ENCODE assay signal across 8 cellular contexts in the genomic region with DNA sequence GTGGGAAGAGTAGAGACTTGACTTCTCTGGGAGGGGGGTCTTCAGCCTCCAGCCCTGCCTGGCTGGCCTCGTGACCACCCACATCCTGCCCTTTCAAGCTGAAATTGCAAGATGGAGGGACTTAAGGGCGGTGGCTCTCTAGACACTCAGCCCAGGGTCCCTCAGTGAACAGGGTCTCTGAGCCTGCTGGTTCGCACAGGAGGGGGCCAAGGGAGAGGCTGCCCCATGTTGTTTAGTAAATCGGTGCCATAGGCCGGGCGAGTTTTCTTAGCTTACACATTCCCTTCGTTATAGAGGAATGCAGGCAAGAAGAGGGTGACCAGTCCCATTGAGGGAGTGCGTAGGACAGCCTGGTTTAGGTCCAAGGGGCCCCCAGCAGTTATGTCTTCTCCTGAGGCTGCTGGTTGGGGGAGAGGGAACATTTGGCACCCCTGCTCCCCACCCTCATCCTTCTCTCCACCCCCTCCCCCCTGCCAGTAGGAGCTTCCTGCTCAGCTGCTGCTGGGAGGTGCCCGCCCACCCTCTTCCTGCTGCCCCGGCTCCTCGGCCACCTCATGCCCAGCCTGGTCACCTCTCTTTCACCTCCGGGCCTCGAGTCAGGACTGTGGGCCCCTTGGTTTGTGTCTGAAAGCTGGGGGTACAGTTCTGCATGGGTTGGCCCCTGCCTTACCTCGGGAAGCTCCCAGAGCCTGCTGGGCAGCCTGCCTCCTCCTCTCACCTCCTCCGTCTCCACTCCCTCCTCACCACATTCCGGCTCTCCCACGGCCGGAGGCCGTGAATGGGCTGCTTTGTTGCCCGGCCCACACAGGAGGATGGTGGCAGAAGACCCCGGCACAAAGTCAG. TPM values are rescaled to one million over a fixed set of nuclear protein-coding genes. Genes with fewer than 3 reads are reported as not detected.
DNase-seq lines count a peak whose midpoint lies in the region; ATAC-seq, FAIRE-seq and TF ChIP-seq lines count a peak whose summit lies in the region.

No MANE protein-coding gene starts in this region.

- H3K9me3 ChIP-seq in endothelial cell of umbilical vein (replicated peaks; ENCODE audit: control insufficient read depth, insufficient read depth, low read length), result no peaks in the 10 kb centered on the region
- no peaks in the 10 kb centered on the region for H3K9me3 ChIP-seq in parathyroid adenoma (ENCODE audit: control insufficient read depth, low read length)

- no peaks in the 10 kb centered on the region for H4K20me1 ChIP-seq in endothelial cell of umbilical vein (replicated peaks; ENCODE audit: control insufficient read depth, extremely low read depth, insufficient read depth, low read length)

- peaks cover 67% of the 10 kb centered on the region for H3K79me2 ChIP-seq in endothelial cell of umbilical vein (ENCODE audit: control insufficient read depth, insufficient read depth, low read length)
- H3K79me2 ChIP-seq in parathyroid adenoma, result peaks cover 7% of the 10 kb centered on the region

- H3K9me1 ChIP-seq in endothelial cell of umbilical vein (replicated peaks; ENCODE audit: control insufficient read depth, extremely low read depth, insufficient read depth, low read length), result no peaks in the 10 kb centered on the region

- H3K4me1 ChIP-seq in endothelial cell of umbilical vein (ENCODE audit: control insufficient read depth, extremely low read depth, insufficient read depth, low read length) (peaks cover 45% of the 10 kb centered on the region), parathyroid adenoma (peaks cover 2% of the 10 kb centered on the region)

- no peaks in the 10 kb centered on the region for H3K27me3 ChIP-seq in endothelial cell of umbilical vein (ENCODE audit: control insufficient read depth in 2 of 2, insufficient read depth in 2 of 2, low read length in 2 of 2)
- no peaks in the 10 kb centered on the region for H3K27me3 ChIP-seq in parathyroid adenoma (ENCODE audit: control insufficient read depth, insufficient read depth, low read length)

- FAIRE-seq in endothelial cell of umbilical vein (lab: Jason Lieb, UNC) (peak; percentile 84), D721Med (lab: Jason Lieb, UNC) (no peak)

- TF ChIP-seq POLR2A in endothelial cell of umbilical vein (IDR thresholded peaks at IDR 0.05; ENCODE audit: low read depth, low read length), result peak; percentile 31

- H3K27ac ChIP-seq in RWPE1 (peak overlapping the region; percentile 100), endothelial cell of umbilical vein (ENCODE audit: insufficient read depth, low read depth, low read length) (peak overlapping the region; percentile 77), parathyroid adenoma (peak overlapping the region; percentile 51)

- H3K36me3 ChIP-seq in endothelial cell of umbilical vein (ENCODE audit: control insufficient read depth in 2 of 2, extremely low read depth in 1 of 2, insufficient read depth in 2 of 2, low read length in 2 of 2), result peaks cover 6 to 21% of the 10 kb centered on the region in 2 experiments
- no peaks in the 10 kb centered on the region for H3K36me3 ChIP-seq in parathyroid adenoma (ENCODE audit: control insufficient read depth, insufficient read depth, low read length)

- intact Hi-C loops in endothelial cell of umbilical vein (cut with micrococcal nuclease), result no loop called here

- no peak for TF ChIP-seq CTCF in RWPE1 (conservative IDR thresholded peaks at IDR 0.05; ENCODE audit: low read depth)
- no peak for TF ChIP-seq CTCF in endothelial cell of umbilical vein (IDR thresholded peaks at IDR 0.05; ENCODE audit: extremely low read depth in 1 of 2, insufficient read depth in 1 of 2, low read depth in 1 of 2, low read length in 2 of 2)
- TF ChIP-seq CTCF in parathyroid adenoma (IDR thresholded peaks at IDR 0.05), result no peak
- no peak for TF ChIP-seq CTCF in D721Med (IDR thresholded peaks at IDR 0.05; ENCODE audit: insufficient read depth, missing control alignments)

- H3K4me2 ChIP-seq in endothelial cell of umbilical vein (ENCODE audit: insufficient read depth, low read length), result peak overlapping the region; percentile 12
- H3K4me2 ChIP-seq in parathyroid adenoma (ENCODE audit: low read length), result no peak overlapping the region

- DNase-seq in COLO829 (ENCODE audit: low spot score) (peak; percentile 81), RWPE1 (ENCODE audit: low spot score) (no peak), endothelial cell of umbilical vein (ENCODE audit: low read depth, low spot score) (peak; percentile 56), NCI-H2196 (lab: John Stamatoyannopoulos, UW; ENCODE audit: unreplicated experiment) (no peak), D721Med (ENCODE audit: insufficient read length, low spot score) (no peak)
- DNase-seq in effector CD4-positive, alpha-beta T cell, result no peak

- H2AFZ ChIP-seq in endothelial cell of umbilical vein (ENCODE audit: low read depth, low read length), result peak overlapping the region; percentile 32
- H2AFZ ChIP-seq in parathyroid adenoma, result no peak overlapping the region

- dilution Hi-C loops in endothelial cell of umbilical vein (cut with MboI; ENCODE audit: extremely low pct_ligation_motif_present, low sequenced_read_pairs), result no loop called here

- ATAC-seq in GM21390 (IDR thresholded peaks at IDR 0.05; ENCODE audit: unreplicated experiment), result no peak

- POLR2A ChIA-PET in RWPE1 (lab: Yijun Ruan, JAX; ENCODE audit: low non-redundant PET), result interaction anchor here (0.6 kb wide), 1 partner anchor 93 kb away, joined by 3 read pairs; no protein-coding TSS in a partner anchor
- POLR2A ChIA-PET in endothelial cell of umbilical vein (lab: Charles Lee), result interaction anchor here (0.7 to 1.7 kb wide), 4 partner anchors 32 to 271 kb away, joined by 3 to 6 read pairs (median 4); partner anchors contain the start of gene NEAT1

- peak overlapping the region in 2 of 3 experiments; percentile 7 to 12 for H3K4me3 ChIP-seq in endothelial cell of umbilical vein (replicated peaks in 1 of 3; ENCODE audit: insufficient read depth in 1 of 3, low read depth in 1 of 3, low read length in 3 of 3)
- H3K4me3 ChIP-seq in parathyroid adenoma (ENCODE audit: low read depth, low read length), result no peak overlapping the region

- no TSS peak for BruUV-seq in endothelial cell of umbilical vein (replicated peaks; lab: Mats Ljungman, UMichigan)

- CTCF ChIA-PET in RWPE1 (lab: Yijun Ruan, JAX), result interaction anchor here (0.7 to 2.8 kb wide), 2 partner anchors 26 to 236 kb away, joined by 3 to 13 read pairs; no protein-coding TSS in a partner anchor
- CTCF ChIA-PET in endothelial cell of umbilical vein (lab: Charles Lee), result interaction anchor here (0.8 to 2.9 kb wide), 4 partner anchors 11 to 120 kb away, joined by 3 to 9 read pairs (median 4); no protein-coding TSS in a partner anchor

- peak overlapping the region; percentile 62 for H3K9ac ChIP-seq in endothelial cell of umbilical vein (replicated peaks; ENCODE audit: extremely low read depth, insufficient read depth, low read length)
- H3K9ac ChIP-seq in parathyroid adenoma, result no peak overlapping the region

RNA-seq across cellular contexts. Expression of gene FRMD8, which starts 3.9 kb away (rescaled TPM):
- total RNA-seq in endothelial cell of umbilical vein, result 53.9 and 57.7 TPM in 2 replicates
- polyA plus RNA-seq in endothelial cell of umbilical vein, result 36.4 and 45.3 TPM in 2 replicates
- polyA plus RNA-seq in endothelial cell of umbilical vein (2011; cell fraction: cytosol; rRNA removed), result 24.9 and 33.1 TPM in 2 replicates
- polyA plus RNA-seq in endothelial cell of umbilical vein (2011; cell fraction: nucleus; rRNA removed), result 38.1 and 42.6 TPM in 2 replicates
- 24.3 and 29.2 TPM in 2 replicates for polyA plus RNA-seq in endothelial cell of umbilical vein (2012)
- polyA minus RNA-seq in endothelial cell of umbilical vein, result 34.9 and 44.0 TPM in 2 replicates
- 16.4 TPM for polyA minus RNA-seq in endothelial cell of umbilical vein (2011; cell fraction: cytosol; rRNA and poly(A)+ RNA removed)
- polyA minus RNA-seq in endothelial cell of umbilical vein (2011; cell fraction: nucleus; rRNA and poly(A)+ RNA removed), result 22.2 and 24.7 TPM in 2 replicates

RNA-seq across cellular contexts. Expression of gene SLC25A45, which starts 7.9 kb away (rescaled TPM):
- 3.1 and 4.8 TPM in 2 replicates for total RNA-seq in endothelial cell of umbilical vein
- 1.2 TPM in 2 replicates for polyA plus RNA-seq in endothelial cell of umbilical vein
- polyA plus RNA-seq in endothelial cell of umbilical vein (2011; cell fraction: cytosol; rRNA removed), result 0.52 and 0.66 TPM in 2 replicates
- 2.1 and 2.5 TPM in 2 replicates for polyA plus RNA-seq in endothelial cell of umbilical vein (2011; cell fraction: nucleus; rRNA removed)
- polyA plus RNA-seq in endothelial cell of umbilical vein (2012), result 1.5 and 1.6 TPM in 2 replicates
- 0.55 and 1.9 TPM in 2 replicates for polyA minus RNA-seq in endothelial cell of umbilical vein
- polyA minus RNA-seq in endothelial cell of umbilical vein (2011; cell fraction: cytosol; rRNA and poly(A)+ RNA removed), result 6.2 TPM
- polyA minus RNA-seq in endothelial cell of umbilical vein (2011; cell fraction: nucleus; rRNA and poly(A)+ RNA removed), result 1.7 and 2.0 TPM in 2 replicates

RNA-seq across cellular contexts. Expression of gene NEAT1, which starts 32.3 kb away (rescaled TPM):
- total RNA-seq in endothelial cell of umbilical vein, result 957 and 1,053 TPM in 2 replicates
- polyA plus RNA-seq in endothelial cell of umbilical vein, result 34.4 and 43.3 TPM in 2 replicates
- 15.1 and 49.9 TPM in 2 replicates for polyA plus RNA-seq in endothelial cell of umbilical vein (2011; cell fraction: cytosol; rRNA removed)
- polyA plus RNA-seq in endothelial cell of umbilical vein (2011; cell fraction: nucleus; rRNA removed), result 443 and 462 TPM in 2 replicates
- 254 and 310 TPM in 2 replicates for polyA plus RNA-seq in endothelial cell of umbilical vein (2012)
- polyA minus RNA-seq in endothelial cell of umbilical vein, result 900 and 1,086 TPM in 2 replicates
- 31.7 TPM for polyA minus RNA-seq in endothelial cell of umbilical vein (2011; cell fraction: cytosol; rRNA and poly(A)+ RNA removed)
- 1,191 and 1,444 TPM in 2 replicates for polyA minus RNA-seq in endothelial cell of umbilical vein (2011; cell fraction: nucleus; rRNA and poly(A)+ RNA removed)

RNA-seq across cellular contexts. Expression of gene TIGD3, which starts 35.8 kb away (rescaled TPM):
- total RNA-seq in endothelial cell of umbilical vein, result 0.27 TPM in 1 of 2 replicates, not detected in the other
- 0.18 TPM in 2 replicates for polyA plus RNA-seq in endothelial cell of umbilical vein
- polyA plus RNA-seq in endothelial cell of umbilical vein (2011; cell fraction: cytosol; rRNA removed), result 0.13 TPM in 2 replicates
- polyA plus RNA-seq in endothelial cell of umbilical vein (2011; cell fraction: nucleus; rRNA removed), result 0.41 and 0.43 TPM in 2 replicates
- 0.16 and 0.19 TPM in 2 replicates for polyA plus RNA-seq in endothelial cell of umbilical vein (2012)
- polyA minus RNA-seq in endothelial cell of umbilical vein, result 0.15 TPM in 1 of 2 replicates, not detected in the other
- polyA minus RNA-seq in endothelial cell of umbilical vein (2011; cell fraction: cytosol; rRNA and poly(A)+ RNA removed), result 0.92 TPM
- not detected in 2 replicates for polyA minus RNA-seq in endothelial cell of umbilical vein (2011; cell fraction: nucleus; rRNA and poly(A)+ RNA removed)

RNA-seq across cellular contexts. Expression of gene DPF2, which starts 56.7 kb away (rescaled TPM):
- total RNA-seq in endothelial cell of umbilical vein, result 48.9 and 58.7 TPM in 2 replicates
- polyA plus RNA-seq in endothelial cell of umbilical vein, result 62.2 and 73.3 TPM in 2 replicates
- 45.6 and 53.3 TPM in 2 replicates for polyA plus RNA-seq in endothelial cell of umbilical vein (2011; cell fraction: cytosol; rRNA removed)
- polyA plus RNA-seq in endothelial cell of umbilical vein (2011; cell fraction: nucleus; rRNA removed), result 72.4 and 84.8 TPM in 2 replicates
- 44.0 and 45.5 TPM in 2 replicates for polyA plus RNA-seq in endothelial cell of umbilical vein (2012)
- 45.6 and 51.2 TPM in 2 replicates for polyA minus RNA-seq in endothelial cell of umbilical vein
- polyA minus RNA-seq in endothelial cell of umbilical vein (2011; cell fraction: cytosol; rRNA and poly(A)+ RNA removed), result 22.1 TPM
- 35.2 and 36.0 TPM in 2 replicates for polyA minus RNA-seq in endothelial cell of umbilical vein (2011; cell fraction: nucleus; rRNA and poly(A)+ RNA removed)

Comparison
In these comparisons a context has a peak if more than half of its experiments do, and no peak if none do; other contexts are left out.
1. DNase-seq: peak in COLO829 (single experiment) and endothelial cell of umbilical vein (single experiment); none in RWPE1 (single experiment), NCI-H2196 (single experiment), D721Med (single experiment) and effector CD4-positive, alpha-beta T cell (single experiment).
2. Peak in every context shown above with its lines, with median percentiles within 50 percentile points of each other: H3K27ac ChIP-seq.